ENCODE assay signal across 1 cellular context in the genomic region with DNA sequence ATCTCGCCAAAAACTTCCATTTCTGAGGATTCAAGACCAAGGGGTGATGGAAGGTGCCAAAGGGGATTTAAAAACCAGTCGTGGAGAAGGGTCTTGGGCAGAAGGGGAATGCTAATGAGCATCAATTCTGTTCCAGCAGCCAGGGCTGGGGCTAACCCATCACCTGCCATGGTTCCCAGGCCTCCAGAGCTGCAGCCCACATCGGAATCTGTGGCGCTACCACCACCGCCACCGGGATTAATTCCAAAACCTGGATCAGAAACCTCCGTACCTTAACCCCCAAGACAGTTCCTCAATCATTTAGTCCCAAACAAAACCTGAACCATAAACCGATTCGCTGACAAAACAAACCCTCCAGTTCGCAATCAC.
A peak's percentile ranks its signal among the peaks of the same experiment; 100 is the strongest.
TF ChIP-seq lines count a peak whose summit lies in the region.

No MANE protein-coding gene starts in this region.

TF ChIP-seq in K562, 482 proteins besides CTCF, POLR2A, EP300 and RAD21:
- TF ChIP-seq, protein P1, sequence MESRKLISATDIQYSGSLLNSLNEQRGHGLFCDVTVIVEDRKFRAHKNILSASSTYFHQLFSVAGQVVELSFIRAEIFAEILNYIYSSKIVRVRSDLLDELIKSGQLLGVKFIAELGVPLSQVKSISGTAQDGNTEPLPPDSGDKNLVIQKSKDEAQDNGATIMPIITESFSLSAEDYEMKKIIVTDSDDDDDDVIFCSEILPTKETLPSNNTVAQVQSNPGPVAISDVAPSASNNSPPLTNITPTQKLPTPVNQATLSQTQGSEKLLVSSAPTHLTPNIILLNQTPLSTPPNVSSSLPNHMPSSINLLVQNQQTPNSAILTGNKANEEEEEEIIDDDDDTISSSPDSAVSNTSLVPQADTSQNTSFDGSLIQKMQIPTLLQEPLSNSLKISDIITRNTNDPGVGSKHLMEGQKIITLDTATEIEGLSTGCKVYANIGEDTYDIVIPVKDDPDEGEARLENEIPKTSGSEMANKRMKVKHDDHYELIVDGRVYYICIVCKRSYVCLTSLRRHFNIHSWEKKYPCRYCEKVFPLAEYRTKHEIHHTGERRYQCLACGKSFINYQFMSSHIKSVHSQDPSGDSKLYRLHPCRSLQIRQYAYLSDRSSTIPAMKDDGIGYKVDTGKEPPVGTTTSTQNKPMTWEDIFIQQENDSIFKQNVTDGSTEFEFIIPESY (CRISPR knock-in tag; IDR thresholded peaks at IDR 0.05) = peak; percentile 6; the same call in 1 of the 2 replicates
- TF ChIP-seq ZNF133 (CRISPR knock-in tag; IDR thresholded peaks at IDR 0.05) = no peak
